Comparison of ENCODE assay signal across 1 cellular context in genomic region chr12:74169607-74170006, GRCh38.
TF ChIP-seq lines count a peak whose summit lies in the region.

No MANE protein-coding gene starts in this region.

TF ChIP-seq in K562, 482 proteins besides CTCF, POLR2A, EP300 and RAD21 (continued from another document):
- TF ChIP-seq, protein P1, sequence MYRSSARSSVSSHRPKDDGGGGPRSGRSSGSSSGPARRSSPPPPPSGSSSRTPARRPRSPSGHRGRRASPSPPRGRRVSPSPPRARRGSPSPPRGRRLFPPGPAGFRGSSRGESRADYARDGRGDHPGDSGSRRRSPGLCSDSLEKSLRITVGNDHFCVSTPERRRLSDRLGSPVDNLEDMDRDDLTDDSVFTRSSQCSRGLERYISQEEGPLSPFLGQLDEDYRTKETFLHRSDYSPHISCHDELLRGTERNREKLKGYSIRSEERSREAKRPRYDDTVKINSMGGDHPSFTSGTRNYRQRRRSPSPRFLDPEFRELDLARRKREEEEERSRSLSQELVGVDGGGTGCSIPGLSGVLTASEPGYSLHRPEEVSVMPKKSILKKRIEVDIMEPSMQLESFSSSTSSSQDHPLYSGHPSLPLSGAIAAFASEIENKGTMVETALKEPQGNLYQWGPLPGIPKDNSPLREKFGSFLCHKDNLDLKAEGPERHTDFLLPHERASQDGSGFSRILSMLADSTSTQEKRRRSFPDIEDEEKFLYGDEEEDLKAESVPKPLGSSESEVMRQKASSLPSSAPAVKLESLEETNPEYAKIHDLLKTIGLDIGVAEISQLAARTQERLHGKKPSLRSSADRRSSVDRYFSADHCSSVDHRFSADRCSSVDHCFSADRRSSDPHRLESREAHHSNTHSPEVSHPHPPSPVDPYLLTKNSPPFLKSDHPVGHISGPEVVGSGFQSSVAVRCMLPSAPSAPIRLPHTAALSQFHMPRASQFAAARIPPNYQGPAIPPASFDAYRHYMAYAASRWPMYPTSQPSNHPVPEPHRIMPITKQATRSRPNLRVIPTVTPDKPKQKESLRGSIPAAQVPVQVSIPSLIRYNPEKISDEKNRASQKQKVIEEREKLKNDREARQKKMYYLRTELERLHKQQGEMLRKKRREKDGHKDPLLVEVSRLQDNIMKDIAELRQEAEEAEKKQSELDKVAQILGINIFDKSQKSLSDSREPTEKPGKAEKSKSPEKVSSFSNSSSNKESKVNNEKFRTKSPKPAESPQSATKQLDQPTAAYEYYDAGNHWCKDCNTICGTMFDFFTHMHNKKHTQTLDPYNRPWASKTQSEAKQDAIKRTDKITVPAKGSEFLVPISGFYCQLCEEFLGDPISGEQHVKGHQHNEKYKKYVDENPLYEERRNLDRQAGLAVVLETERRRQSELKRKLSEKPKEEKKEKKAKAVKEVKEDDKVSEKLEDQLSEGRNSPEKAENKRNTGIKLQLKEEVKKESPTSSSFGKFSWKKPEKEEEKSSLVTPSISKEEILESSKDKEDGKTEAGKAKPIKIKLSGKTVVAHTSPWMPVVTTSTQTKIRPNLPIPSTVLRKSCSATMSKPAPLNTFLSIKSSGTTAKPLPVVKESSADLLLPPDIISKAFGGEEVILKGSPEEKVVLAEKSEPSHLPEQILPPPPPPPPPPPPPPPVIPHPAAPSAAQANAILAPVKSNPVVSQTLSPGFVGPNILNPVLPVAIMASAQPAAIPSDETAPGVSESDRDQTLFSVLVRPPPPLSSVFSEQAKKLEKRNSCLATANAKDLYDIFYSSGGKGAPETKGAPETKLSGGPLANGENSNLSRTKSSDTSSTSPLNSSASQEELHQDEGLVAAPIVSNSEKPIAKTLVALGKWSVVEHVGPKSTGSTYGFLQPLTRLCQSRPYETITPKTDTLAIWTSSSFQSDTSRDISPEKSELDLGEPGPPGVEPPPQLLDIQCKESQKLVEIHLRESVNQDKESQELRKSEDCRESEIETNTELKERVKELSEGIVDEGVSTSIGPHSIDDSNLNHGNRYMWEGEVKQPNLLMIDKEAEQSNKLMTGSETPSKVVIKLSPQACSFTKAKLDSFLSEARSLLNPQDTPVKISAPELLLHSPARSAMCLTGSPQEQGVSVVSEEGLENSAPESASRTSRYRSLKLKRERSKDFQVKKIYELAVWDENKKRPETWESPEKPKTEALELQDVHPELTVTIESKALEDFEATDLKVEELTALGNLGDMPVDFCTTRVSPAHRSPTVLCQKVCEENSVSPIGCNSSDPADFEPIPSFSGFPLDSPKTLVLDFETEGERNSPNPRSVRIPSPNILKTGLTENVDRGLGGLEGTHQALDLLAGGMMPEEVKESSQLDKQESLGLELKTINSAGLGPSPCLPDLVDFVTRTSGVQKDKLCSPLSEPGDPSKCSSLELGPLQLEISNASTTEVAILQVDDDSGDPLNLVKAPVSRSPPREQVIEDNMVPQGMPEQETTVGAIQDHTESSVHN (IDR thresholded peaks at IDR 0.05; ENCODE audit: borderline replicate concordance in 1 of 2, low read depth in 1 of 2), result no peak
